In the genomic region with DNA sequence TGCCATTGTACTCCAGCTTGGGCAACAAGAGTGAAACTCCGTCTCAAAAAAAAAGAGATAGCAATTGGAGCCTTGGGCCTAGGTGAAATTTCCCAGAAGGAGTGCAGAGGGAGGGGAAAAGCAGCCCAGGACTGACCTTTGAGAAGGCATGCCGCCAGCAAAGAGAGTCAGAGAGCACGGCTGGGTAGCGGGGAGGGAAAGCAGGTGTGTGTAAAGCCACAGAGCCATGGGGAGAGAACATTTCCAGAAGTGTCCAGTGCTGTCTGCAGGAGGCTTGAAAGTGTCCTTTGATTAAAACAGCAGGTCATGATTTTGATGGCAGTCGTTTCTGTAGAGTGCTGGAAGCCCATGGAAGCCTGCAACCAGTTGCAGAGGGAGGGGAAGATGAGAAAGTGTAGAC, we compare ENCODE assay signal across 17 cellular contexts. TPM values are rescaled to one million over a fixed set of nuclear protein-coding genes. Genes with fewer than 3 reads are reported as not detected.
DNase-seq lines count a peak whose midpoint lies in the region; ATAC-seq and TF ChIP-seq lines count a peak whose summit lies in the region.
"Had no signal": no experiment of that assay in that cellular context is flagged by ENCODE, and none has a peak within 500 bp of the region (broad histone marks: within the 10 kb centered on the region; RNA-seq: fewer than 3 reads in every experiment).

No MANE protein-coding gene starts in this region.

- BruUV-seq in HCT116 (replicated peaks; lab: Mats Ljungman, UMichigan) = no TSS peak

- H3K27me3 Mint-ChIP-seq in CD14-positive monocyte (ENCODE audit: low read depth in 3 of 3) = peaks cover 0 to 13% (median 2%) of the 10 kb centered on the region in 3 donors
- no peaks in the 10 kb centered on the region for H3K27me3 Mint-ChIP-seq in activated naive CD8-positive, alpha-beta T cell treated with anti-CD3 and anti-CD28 coated beads, Interleukin-2, amount 10 ng/mL, durations not matched to agents 7 days and 5 days
- H3K27me3 Mint-ChIP-seq in naive thymus-derived CD8-positive, alpha-beta T cell = no peaks in the 10 kb centered on the region

- H3K4me3 Mint-ChIP-seq in CD14-positive monocyte = peak overlapping the region in 1 of 2 donors; percentile 55
- H3K4me3 Mint-ChIP-seq in activated naive CD8-positive, alpha-beta T cell treated with anti-CD3 and anti-CD28 coated beads, Interleukin-2, amount 10 ng/mL, durations not matched to agents 7 days and 5 days = no peak overlapping the region
- peak overlapping the region; percentile 36 to 80 (median 66) for H3K4me3 Mint-ChIP-seq in naive thymus-derived CD8-positive, alpha-beta T cell

- H3K4me1 ChIP-seq in HCT116 (ENCODE audit: control insufficient read depth in 1 of 2, insufficient read depth in 2 of 2, low read length in 2 of 2) = no peaks in the 10 kb centered on the region
- H3K4me1 ChIP-seq: gastrocnemius medialis had no signal

- no peak for TF ChIP-seq POLR2A in HCT116 (IDR thresholded peaks at IDR 0.05; ENCODE audit: borderline replicate concordance, extremely low read depth, insufficient read depth, insufficient read length)

- peaks cover 16 to 28% of the 10 kb centered on the region in 2 donors for H3K36me3 Mint-ChIP-seq in CD14-positive monocyte
- H3K36me3 Mint-ChIP-seq in activated naive CD8-positive, alpha-beta T cell treated with anti-CD3 and anti-CD28 coated beads, Interleukin-2, amount 10 ng/mL, durations not matched to agents 7 days and 5 days = peaks cover 35% of the 10 kb centered on the region
- peaks cover 4 to 28% (median 18%) of the 10 kb centered on the region in 3 donors for H3K36me3 Mint-ChIP-seq in naive thymus-derived CD8-positive, alpha-beta T cell

- in situ Hi-C loops in KBM-7 (cut with MboI; ENCODE audit: low pct_unique_long_range_greater_than_20kb, low sequenced_read_pairs) = no loop called here

- no peak overlapping the region for H3K9ac ChIP-seq in HCT116 (ENCODE audit: low read length)

- no peak; the same call in 1 of the 2 replicates for TF ChIP-seq RAD21 in HCT116 (IDR thresholded peaks at IDR 0.05; ENCODE audit: low read depth)

- intact Hi-C loops in CD14-positive monocyte (cut with micrococcal nuclease) = no loop called here
- intact Hi-C loops in HCT116 (cut with micrococcal nuclease) = no loop called here

- RAD21 ChIA-PET in HCT116 (lab: Charles Lee; ENCODE audit: low non-redundant PET in 1 of 2, low total read pairs in 2 of 2, uncharacterized antibody in 2 of 2, unreplicated experiment in 2 of 2) = no interaction called here

- ATAC-seq in HCT116 (peak; percentile 54; the same call in 1 of the 2 replicates), HG03280 (IDR thresholded peaks at IDR 0.05; ENCODE audit: unreplicated experiment) (no peak)
- ATAC-seq in activated naive CD8-positive, alpha-beta T cell treated with anti-CD3 and anti-CD28 coated beads, Interleukin-2, amount 10 ng/mL, durations not matched to agents 7 days and 5 days (ENCODE audit: low read depth) = no peak
- ATAC-seq in naive thymus-derived CD8-positive, alpha-beta T cell = no peak
- ATAC-seq: gastrocnemius medialis had no signal

- H2AFZ ChIP-seq in HCT116 (ENCODE audit: low read depth, low read length, poor library complexity, severe bottlenecking) = no peak overlapping the region

- no peaks in the 10 kb centered on the region for H3K36me3 ChIP-seq in HCT116 (ENCODE audit: control insufficient read depth in 1 of 2, insufficient read depth in 2 of 2, low read length in 2 of 2)
- H3K36me3 ChIP-seq: gastrocnemius medialis had no signal

- no peaks in the 10 kb centered on the region for H4K20me1 ChIP-seq in HCT116 (ENCODE audit: insufficient read depth)

- H3K79me2 ChIP-seq in HCT116 (ENCODE audit: insufficient read depth, low read length) = no peaks in the 10 kb centered on the region

- CTCF ChIA-PET in HCT116 (lab: Charles Lee) = no interaction called here

- no peaks in the 10 kb centered on the region for H3K9me2 ChIP-seq in HCT116 (ENCODE audit: insufficient read depth)

- H3K27ac Mint-ChIP-seq in CD14-positive monocyte = peak overlapping the region; percentile 7 to 93 (median 85)
- H3K27ac Mint-ChIP-seq in activated naive CD8-positive, alpha-beta T cell treated with anti-CD3 and anti-CD28 coated beads, Interleukin-2, amount 10 ng/mL, durations not matched to agents 7 days and 5 days = peak overlapping the region; percentile 78
- peak overlapping the region; percentile 82 to 100 (median 95) for H3K27ac Mint-ChIP-seq in naive thymus-derived CD8-positive, alpha-beta T cell

- no peak overlapping the region for H3K4me3 ChIP-seq in HCT116 (replicated peaks in 1 of 2; ENCODE audit: low read depth in 1 of 2, low read length in 2 of 2)
- H3K4me3 ChIP-seq: gastrocnemius medialis had no signal

- TF ChIP-seq CTCF in CD14-positive monocyte (IDR thresholded peaks at IDR 0.05) (no peak), HCT116 (IDR thresholded peaks at IDR 0.05 in 2 of 3, conservative IDR thresholded peaks at IDR 0.05 in 1 of 3; ENCODE audit: borderline replicate concordance in 1 of 3, insufficient read depth in 1 of 3, low read depth in 2 of 3, low read length in 2 of 3) (no peak)

- peaks cover 74% of the 10 kb centered on the region for H3K4me1 Mint-ChIP-seq in CD14-positive monocyte
- H3K4me1 Mint-ChIP-seq in activated naive CD8-positive, alpha-beta T cell treated with anti-CD3 and anti-CD28 coated beads, Interleukin-2, amount 10 ng/mL, durations not matched to agents 7 days and 5 days = peaks cover 38% of the 10 kb centered on the region
- H3K4me1 Mint-ChIP-seq in naive thymus-derived CD8-positive, alpha-beta T cell = peaks cover 55 to 85% (median 79%) of the 10 kb centered on the region in 4 donors

- H3K27ac ChIP-seq in HCT116 (ENCODE audit: low read depth, low read length) = no peak overlapping the region
- H3K27ac ChIP-seq: gastrocnemius medialis had no signal

- H3K9me3 Mint-ChIP-seq in CD14-positive monocyte = peaks cover 0 to 2% (median 0%) of the 10 kb centered on the region in 7 donors
- H3K9me3 Mint-ChIP-seq in activated naive CD8-positive, alpha-beta T cell treated with anti-CD3 and anti-CD28 coated beads, Interleukin-2, amount 10 ng/mL, durations not matched to agents 7 days and 5 days = peaks cover 5% of the 10 kb centered on the region
- H3K9me3 Mint-ChIP-seq in naive thymus-derived CD8-positive, alpha-beta T cell = peaks cover 0 to 2% (median 0%) of the 10 kb centered on the region in 9 donors

- DNase-seq in CD14-positive monocyte (ENCODE audit: low spot score) (no peak), HCT116 (ENCODE audit: low read depth, low spot score) (no peak), KBM-7 (no peak)
- DNase-seq in activated naive CD8-positive, alpha-beta T cell treated with anti-CD3 and anti-CD28 coated beads, Interleukin-2, amount 10 ng/mL, durations not matched to agents 7 days and 5 days = no peak
- DNase-seq in naive thymus-derived CD8-positive, alpha-beta T cell = no peak
- DNase-seq in effector CD8-positive, alpha-beta T cell (lab: John Stamatoyannopoulos, UW) = no peak
- DNase-seq: activated naive CD4-positive, alpha-beta T cell; EL; gastrocnemius medialis; mesendoderm; NCI-H187; NCI-H774; occipital lobe; SW 1271 had no signal

- H3K27me3 ChIP-seq in HCT116 (ENCODE audit: insufficient read depth, low read length) = no peaks in the 10 kb centered on the region
- H3K27me3 ChIP-seq: gastrocnemius medialis had no signal

- no peak overlapping the region for H3K4me2 ChIP-seq in HCT116 (ENCODE audit: low read length)

- no peaks in the 10 kb centered on the region for H3K9me3 ChIP-seq in HCT116 (ENCODE audit: control insufficient read depth in 1 of 2, insufficient read depth in 1 of 2, low read depth in 1 of 2, low read length in 2 of 2)
- H3K9me3 ChIP-seq: gastrocnemius medialis had no signal

- POLR2A ChIA-PET in HCT116 (lab: Charles Lee) = no interaction called here
- POLR2A ChIA-PET in activated naive CD8-positive, alpha-beta T cell treated with anti-CD3 and anti-CD28 coated beads, Interleukin-2, amount 10 ng/mL, durations not matched to agents 7 days and 5 days (lab: Charles Lee) = no interaction called here
- POLR2A ChIA-PET in naive thymus-derived CD8-positive, alpha-beta T cell (lab: Charles Lee) = interaction anchor here (0.7 to 3.1 kb wide), 9 partner anchors 8 to 352 kb away, joined by 3 to 53 read pairs (median 10); partner anchors contain the start of genes C16orf54, KIF22 and MAZ

RNA-seq across cellular contexts. Expression of gene C16orf54, which starts 8.1 kb away (rescaled TPM):
- 10 to 100 TPM; 29.2 to 32.0 TPM for polyA plus RNA-seq in CD14-positive monocyte
- 0.15 TPM for total RNA-seq in HCT116 (2021; ENCODE audit: unreplicated experiment)
- not detected in 2 replicates for polyA plus RNA-seq in HCT116 (2012)
- 10 to 100 TPM; 84.2 to 88.0 TPM for total RNA-seq in activated naive CD8-positive, alpha-beta T cell treated with anti-CD3 and anti-CD28 coated beads, Interleukin-2, amount 10 ng/mL, durations not matched to agents 7 days and 5 days
- total RNA-seq in naive thymus-derived CD8-positive, alpha-beta T cell = 100 to 1,000 TPM; 108 to 110 TPM
- 10 to 100 TPM; 20.7 to 32.7 (median 29.2) TPM for polyA plus RNA-seq in naive thymus-derived CD8-positive, alpha-beta T cell
- total RNA-seq: LHCN-M2 had no signal

RNA-seq across cellular contexts. Expression of gene ZG16, which starts 40.3 kb away (rescaled TPM):
- not detected for polyA plus RNA-seq in CD14-positive monocyte
- 0.07 TPM for total RNA-seq in HCT116 (2021; ENCODE audit: unreplicated experiment)
- not detected in 2 replicates for polyA plus RNA-seq in HCT116 (2012)
- total RNA-seq in activated naive CD8-positive, alpha-beta T cell treated with anti-CD3 and anti-CD28 coated beads, Interleukin-2, amount 10 ng/mL, durations not matched to agents 7 days and 5 days = not detected
- total RNA-seq in naive thymus-derived CD8-positive, alpha-beta T cell = not detected
- not detected for polyA plus RNA-seq in naive thymus-derived CD8-positive, alpha-beta T cell
- total RNA-seq: cardiac septum, LHCN-M2, occipital lobe had no signal

RNA-seq across cellular contexts. Expression of gene KIF22, which starts 52.8 kb away (rescaled TPM):
- polyA plus RNA-seq in CD14-positive monocyte = 10 to 100 TPM; 22.0 to 28.9 TPM
- total RNA-seq in HCT116 (2021; ENCODE audit: unreplicated experiment) = 155 TPM
- 141 and 166 TPM in 2 replicates for polyA plus RNA-seq in HCT116 (2012)
- 100 to 1,000 TPM; 191 to 199 TPM for total RNA-seq in activated naive CD8-positive, alpha-beta T cell treated with anti-CD3 and anti-CD28 coated beads, Interleukin-2, amount 10 ng/mL, durations not matched to agents 7 days and 5 days
- total RNA-seq in naive thymus-derived CD8-positive, alpha-beta T cell = 10 to 100 TPM; 79.6 to 84.6 TPM
- polyA plus RNA-seq in naive thymus-derived CD8-positive, alpha-beta T cell = 10 to 100 TPM; 36.9 to 45.4 (median 39.6) TPM

RNA-seq across cellular contexts. Expression of gene QPRT, which starts 58.7 kb away (rescaled TPM):
- polyA plus RNA-seq in CD14-positive monocyte = 1 to 10 TPM; 2.1 to 3.9 TPM
- total RNA-seq in HCT116 (2021; ENCODE audit: unreplicated experiment) = 0.52 TPM
- polyA plus RNA-seq in HCT116 (2012) = 0.13 and 0.19 TPM in 2 replicates
- total RNA-seq in activated naive CD8-positive, alpha-beta T cell treated with anti-CD3 and anti-CD28 coated beads, Interleukin-2, amount 10 ng/mL, durations not matched to agents 7 days and 5 days = 10 to 100 TPM in 1 of 2 experiments, 1 to 10 TPM in 1; 7.4 to 10.0 TPM
- under 1 TPM; 0.49 to 0.55 TPM for total RNA-seq in naive thymus-derived CD8-positive, alpha-beta T cell
- polyA plus RNA-seq in naive thymus-derived CD8-positive, alpha-beta T cell = under 1 TPM; 0.15 to 0.53 (median 0.48) TPM

Comparison
In these comparisons a context has a peak if more than half of its experiments do, and no peak if none do; other contexts are left out.
1. RNA of gene C16orf54, which starts 8.1 kb away (total RNA-seq): 108 to 110 TPM in naive thymus-derived CD8-positive, alpha-beta T cell and 84.2 to 88.0 TPM in activated naive CD8-positive, alpha-beta T cell treated with anti-CD3 and anti-CD28 coated beads, Interleukin-2, amount 10 ng/mL, durations not matched to agents 7 days and 5 days; 0.15 TPM in HCT116 (single experiment); every median in the first group is over 10 times any median in the second.
2. Peak in every context shown above with its lines, with median percentiles within 50 percentile points of each other: H3K27ac Mint-ChIP-seq.